ENCODE assay signal across 16 cellular contexts in the genomic region with DNA sequence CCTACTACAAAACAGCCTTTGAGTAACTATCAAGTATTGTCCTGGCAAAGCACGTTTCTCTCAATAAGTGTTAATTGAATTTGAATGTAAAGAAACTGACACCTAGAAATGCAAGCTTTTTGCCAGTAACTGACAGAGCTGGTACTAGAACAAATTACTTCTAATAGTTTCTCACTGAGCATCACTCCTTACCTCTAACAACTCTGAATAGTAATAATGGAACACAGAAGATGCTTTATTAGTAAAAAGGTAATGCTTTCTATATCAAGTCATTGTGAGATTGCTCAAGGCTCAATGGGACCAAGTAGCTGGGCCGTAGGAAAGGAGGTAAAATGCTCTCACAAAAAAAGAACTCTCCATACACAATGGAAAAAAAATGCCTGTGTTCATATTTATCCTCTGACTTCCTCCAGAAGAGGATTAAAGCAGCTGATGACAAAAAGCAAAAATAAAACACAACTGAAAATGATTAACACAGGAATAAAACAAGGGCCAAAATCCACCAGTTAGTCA. TPM values are rescaled to one million over a fixed set of nuclear protein-coding genes. Genes with fewer than 3 reads are reported as not detected.
DNase-seq lines count a peak whose midpoint lies in the region; ATAC-seq, FAIRE-seq and TF ChIP-seq lines count a peak whose summit lies in the region.
"Had no signal": no experiment of that assay in that cellular context is flagged by ENCODE, and none has a peak within 500 bp of the region (broad histone marks: within the 10 kb centered on the region; RNA-seq: fewer than 3 reads in every experiment).

No MANE protein-coding gene starts in this region.

- peak overlapping the region; percentile 33 to 87 (median 72) for H3K4me3 Mint-ChIP-seq in IgD-negative memory B cell
- H3K4me3 Mint-ChIP-seq in progenitor cell of endocrine pancreas (ENCODE audit: low read depth) = no peak overlapping the region
- H3K4me3 Mint-ChIP-seq: CD4-positive, alpha-beta T cell had no signal

- H3K36me3 ChIP-seq in tibial nerve = no peaks in the 10 kb centered on the region
- H3K36me3 ChIP-seq: SJSA1 had no signal

- peak; percentile 32 for DNase-seq in GM10266 (ENCODE audit: extremely low spot score)
- DNase-seq in tibial nerve (ENCODE audit: low spot score in 2 of 2) = no peak
- no peak for DNase-seq in progenitor cell of endocrine pancreas (ENCODE audit: low spot score, unreplicated experiment)
- no peak for DNase-seq in HTR-8/SVneo (ENCODE audit: insufficient read length, low spot score)
- DNase-seq in SHP77 treated with DMSO at 0.1 percent for 48 hours (lab: John Stamatoyannopoulos, UW) = no peak
- DNase-seq: activated CD4-positive, alpha-beta T cell treated with anti-CD3 and anti-CD28 coated beads, Interleukin-2, amount 50 U/mL, for 1 hour; CD4-positive, alpha-beta T cell; erythroblast; NCI-H2171; stimulated activated CD4-positive, alpha-beta T cell treated with anti-CD3 and anti-CD28 coated beads, Interleukin-2, amount 100 ng/mL, for 24 hours had no signal

- ATAC-seq in GM19372 (IDR thresholded peaks at IDR 0.05; ENCODE audit: low read depth, unreplicated experiment) = peak; percentile 33
- peak; percentile 53 for ATAC-seq in HG02870 (IDR thresholded peaks at IDR 0.05; ENCODE audit: unreplicated experiment)

- H3K27me3 Mint-ChIP-seq in IgD-negative memory B cell (no peaks in the 10 kb centered on the region), progenitor cell of endocrine pancreas (peaks cover 58% of the 10 kb centered on the region)
- H3K27me3 Mint-ChIP-seq: CD4-positive, alpha-beta T cell had no signal

- TF ChIP-seq EP300 in tibial nerve (IDR thresholded peaks at IDR 0.05) = no peak

- no peaks in the 10 kb centered on the region for H3K27me3 ChIP-seq in tibial nerve
- H3K27me3 ChIP-seq: SJSA1 had no signal

- H3K9me3 Mint-ChIP-seq in IgD-negative memory B cell (peaks cover 0 to 2% (median 0%) of the 10 kb centered on the region in 3 donors), progenitor cell of endocrine pancreas (ENCODE audit: low read depth) (peaks cover 7% of the 10 kb centered on the region)

- no peak for TF ChIP-seq CTCF in GM10266 (IDR thresholded peaks at IDR 0.05; ENCODE audit: control insufficient read depth, insufficient read depth, low read depth, missing control alignments)
- no peak for TF ChIP-seq CTCF in tibial nerve (IDR thresholded peaks at IDR 0.05)
- no peak for TF ChIP-seq CTCF in progenitor cell of endocrine pancreas (IDR thresholded peaks at IDR 0.05; ENCODE audit: unreplicated experiment)

- WGBS in tibial nerve, 2 donors = 53 to 62% methylated on average over 2 of the region's 2 CpGs

- H3K27ac Mint-ChIP-seq in IgD-negative memory B cell (peak overlapping the region; percentile 69 to 95 (median 82)), progenitor cell of endocrine pancreas (no peak overlapping the region)
- H3K27ac Mint-ChIP-seq: CD4-positive, alpha-beta T cell had no signal

- peaks cover 72 to 80% (median 77%) of the 10 kb centered on the region in 3 donors for H3K4me1 Mint-ChIP-seq in IgD-negative memory B cell
- H3K4me1 Mint-ChIP-seq in progenitor cell of endocrine pancreas (ENCODE audit: low read depth) = no peaks in the 10 kb centered on the region

- no peak for TF ChIP-seq POLR2A in tibial nerve (IDR thresholded peaks at IDR 0.05)

- peaks cover 0 to 11% (median 0%) of the 10 kb centered on the region in 4 donors for H3K9me3 ChIP-seq in tibial nerve

- FAIRE-seq in HTR-8/SVneo (lab: Jason Lieb, UNC) = no peak
- FAIRE-seq: astrocyte, islet of Langerhans had no signal

- H3K27ac ChIP-seq in tibial nerve = no peak overlapping the region
- H3K27ac ChIP-seq: SJSA1 had no signal

- H3K4me1 ChIP-seq in tibial nerve = peaks cover 0 to 10% (median 1%) of the 10 kb centered on the region in 4 donors

- no peak overlapping the region for H3K4me3 ChIP-seq in tibial nerve
- H3K4me3 ChIP-seq: SJSA1 had no signal

- H3K36me3 Mint-ChIP-seq in IgD-negative memory B cell (peaks cover 9% of the 10 kb centered on the region), progenitor cell of endocrine pancreas (ENCODE audit: insufficient read depth) (no peaks in the 10 kb centered on the region)

RNA-seq across cellular contexts. Expression of gene RASGRP3, which starts 11.8 kb away (rescaled TPM):
- 82.4 TPM for polyA plus RNA-seq in IgD-negative memory B cell
- 1 to 10 TPM; 2.4 to 5.4 (median 3.9) TPM for total RNA-seq in tibial nerve
- total RNA-seq in progenitor cell of endocrine pancreas = 0.49 TPM in 1 of 2 replicates, not detected in the other
